ENCODE assay signal across 14 cellular contexts in the genomic region with DNA sequence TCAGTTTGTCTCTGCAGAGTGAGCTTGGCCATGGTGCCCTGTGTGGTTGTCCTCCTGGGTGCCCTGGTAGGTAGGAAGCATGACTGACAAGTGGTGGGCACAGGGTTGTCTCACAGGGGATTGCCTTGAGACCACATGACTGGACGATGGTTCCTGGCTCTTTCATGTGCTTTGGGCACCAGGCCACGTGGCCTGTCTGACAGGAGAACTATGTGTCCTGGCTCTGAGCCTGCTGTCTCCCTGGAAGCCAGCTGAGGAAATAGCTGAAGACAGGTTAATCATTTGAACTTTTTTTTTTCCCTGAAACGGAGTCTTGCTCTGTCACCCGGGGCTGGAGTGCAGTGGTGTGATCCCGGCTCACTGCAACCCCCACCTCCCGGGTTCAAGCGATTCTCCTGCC.
DNase-seq lines count a peak whose midpoint lies in the region; ATAC-seq, FAIRE-seq and TF ChIP-seq lines count a peak whose summit lies in the region.
"Had no signal": no experiment of that assay in that cellular context is flagged by ENCODE, and none has a peak within 500 bp of the region (broad histone marks: within the 10 kb centered on the region; RNA-seq: fewer than 3 reads in every experiment).

No MANE protein-coding gene starts in this region.

- H3K4me3 ChIP-seq in PC-3 (ENCODE audit: low read length) (no peak overlapping the region), endothelial cell of umbilical vein (replicated peaks in 1 of 3; ENCODE audit: insufficient read depth in 1 of 3, low read depth in 1 of 3, low read length in 3 of 3) (no peak overlapping the region), mesenchymal stem cell (ENCODE audit: insufficient read depth in 1 of 2, low read depth in 1 of 2, low read length in 2 of 2) (no peak overlapping the region), spleen (no peak overlapping the region), neuronal stem cell (ENCODE audit: low read length in 2 of 2) (no peak overlapping the region)

- H3K36me3 ChIP-seq in PC-3 (ENCODE audit: low read depth, low read length) (peaks cover 7% of the 10 kb centered on the region; the same call in 1 of the 2 replicates), endothelial cell of umbilical vein (ENCODE audit: control insufficient read depth in 2 of 2, extremely low read depth in 1 of 2, insufficient read depth in 2 of 2, low read length in 2 of 2) (peaks cover 0 to 2% of the 10 kb centered on the region in 2 experiments), mesenchymal stem cell (ENCODE audit: control insufficient read depth in 1 of 2, insufficient read depth in 2 of 2, low read depth in 1 of 2, low read length in 2 of 2) (no peaks in the 10 kb centered on the region), spleen (no peaks in the 10 kb centered on the region), neuronal stem cell (replicated peaks in 1 of 2; ENCODE audit: control insufficient read depth in 2 of 2, insufficient read depth in 2 of 2, low read length in 2 of 2) (peaks cover 3 to 45% of the 10 kb centered on the region in 2 donors)
- H3K36me3 ChIP-seq: neutrophil had no signal

- POLR2A ChIA-PET in PC-3 (lab: Charles Lee; ENCODE audit: unreplicated experiment) = no interaction called here
- POLR2A ChIA-PET in endothelial cell of umbilical vein (lab: Charles Lee) = no interaction called here

- no peak overlapping the region for H2AFZ ChIP-seq in PC-3 (ENCODE audit: low read length)
- H2AFZ ChIP-seq in endothelial cell of umbilical vein (ENCODE audit: low read depth, low read length) = no peak overlapping the region
- no peak overlapping the region for H2AFZ ChIP-seq in mesenchymal stem cell (ENCODE audit: low read depth, low read length)
- no peak overlapping the region for H2AFZ ChIP-seq in neuronal stem cell (ENCODE audit: low read length)

- no peak overlapping the region for H2BK120ac ChIP-seq in mesenchymal stem cell (ENCODE audit: low read depth, low read length)
- H2BK120ac ChIP-seq in neuronal stem cell (ENCODE audit: low read depth, low read length) = no peak overlapping the region

- intact Hi-C loops in PC-3 (cut with micrococcal nuclease) = loop anchor here (5.0 to 10.0 kb wide), 5 partner anchors 95 to 422 kb away; partner anchors contain the start of gene FJX1
- intact Hi-C loops in endothelial cell of umbilical vein (cut with micrococcal nuclease) = no loop called here
- intact Hi-C loops in spleen (cut with DNase I; ENCODE audit: low total_unique reads) = no loop called here

- H4K20me1 ChIP-seq in PC-3 (ENCODE audit: low read length) (no peaks in the 10 kb centered on the region), endothelial cell of umbilical vein (replicated peaks; ENCODE audit: control insufficient read depth, extremely low read depth, insufficient read depth, low read length) (no peaks in the 10 kb centered on the region)

- in situ Hi-C loops in Caki2 (cut with HindIII; ENCODE audit: low pct_unique_long_range_greater_than_20kb, low sequenced_read_pairs) = no loop called here

- TF ChIP-seq POLR2A in endothelial cell of umbilical vein (IDR thresholded peaks at IDR 0.05; ENCODE audit: low read depth, low read length) (no peak), spleen (IDR thresholded peaks at IDR 0.05) (no peak)

- CTCF ChIA-PET in PC-3 (lab: Charles Lee) = no interaction called here
- CTCF ChIA-PET in endothelial cell of umbilical vein (lab: Charles Lee) = interaction anchor here (0.9 to 3.7 kb wide), 5 partner anchors 9 to 222 kb away, joined by 3 to 34 read pairs (median 5); no protein-coding TSS in a partner anchor

- peaks cover 38% of the 10 kb centered on the region for H3K79me2 ChIP-seq in PC-3 (ENCODE audit: low read length)
- H3K79me2 ChIP-seq in endothelial cell of umbilical vein (ENCODE audit: control insufficient read depth, insufficient read depth, low read length) = no peaks in the 10 kb centered on the region

- 86% methylated on average over 7 of the region's 7 CpGs for WGBS in mesenchymal stem cell
- 58 to 76% (median 67%) methylated on average over 7 of the region's 7 CpGs for WGBS in spleen, 5 donors
- no CpG with 5 or more reads among the region's 7 CpGs for WGBS in neuronal stem cell (ENCODE audit: extremely low coverage in 2 of 2, insufficient read length in 2 of 2, insufficient replicate concordance in 1 of 2), 2 donors

- H3K27ac ChIP-seq in PC-3 (ENCODE audit: low read length) (no peak overlapping the region), endothelial cell of umbilical vein (ENCODE audit: insufficient read depth, low read depth, low read length) (no peak overlapping the region), mesenchymal stem cell (ENCODE audit: low read length, poor library complexity, severe bottlenecking) (no peak overlapping the region), spleen (no peak overlapping the region), neuronal stem cell (replicated peaks; ENCODE audit: low read length) (no peak overlapping the region)
- H3K27ac ChIP-seq: neutrophil had no signal

- H4K8ac ChIP-seq in mesenchymal stem cell (ENCODE audit: low read length) = no peak overlapping the region
- no peak overlapping the region for H4K8ac ChIP-seq in neuronal stem cell (ENCODE audit: low read depth, low read length)

- H3K27me3 ChIP-seq in PC-3 (ENCODE audit: low read length) (no peaks in the 10 kb centered on the region), endothelial cell of umbilical vein (ENCODE audit: control insufficient read depth in 2 of 2, insufficient read depth in 2 of 2, low read length in 2 of 2) (no peaks in the 10 kb centered on the region), mesenchymal stem cell (ENCODE audit: control insufficient read depth in 1 of 2, insufficient read depth in 1 of 2, low read length in 2 of 2) (no peaks in the 10 kb centered on the region), spleen (replicated peaks in 1 of 7) (peaks cover 0 to 3% (median 0%) of the 10 kb centered on the region in 7 donors), neuronal stem cell (ENCODE audit: control insufficient read depth in 3 of 3, insufficient read depth in 3 of 3, low read depth in 1 of 3, low read length in 3 of 3) (no peaks in the 10 kb centered on the region)
- H3K27me3 ChIP-seq: neutrophil had no signal

- no peaks in the 10 kb centered on the region for H3F3A ChIP-seq in PC-3 (ENCODE audit: low read length, unreplicated experiment)

- BruUV-seq in PC-3 (replicated peaks; lab: Mats Ljungman, UMichigan) (no TSS peak), endothelial cell of umbilical vein (replicated peaks; lab: Mats Ljungman, UMichigan) (no TSS peak)

- dilution Hi-C loops in endothelial cell of umbilical vein (cut with MboI; ENCODE audit: extremely low pct_ligation_motif_present, low sequenced_read_pairs) = no loop called here

- no peak overlapping the region for H3K23ac ChIP-seq in mesenchymal stem cell (ENCODE audit: low read length in 2 of 2)
- no peak overlapping the region for H3K23ac ChIP-seq in neuronal stem cell (ENCODE audit: low read depth, low read length, poor library complexity)

- H2BK15ac ChIP-seq in mesenchymal stem cell (ENCODE audit: low read depth, poor library complexity, severe bottlenecking) (no peak overlapping the region), neuronal stem cell (ENCODE audit: low read length) (no peak overlapping the region)

- H2BK12ac ChIP-seq in mesenchymal stem cell (ENCODE audit: low read length in 2 of 2) (no peak overlapping the region), neuronal stem cell (ENCODE audit: low read length) (no peak overlapping the region)

- FAIRE-seq in endothelial cell of umbilical vein (lab: Jason Lieb, UNC) = peak; percentile 84

- no peaks in the 10 kb centered on the region for H3K9me1 ChIP-seq in endothelial cell of umbilical vein (replicated peaks; ENCODE audit: control insufficient read depth, extremely low read depth, insufficient read depth, low read length)

- peak overlapping the region; percentile 11 for H2AK5ac ChIP-seq in mesenchymal stem cell (ENCODE audit: low read length, severe bottlenecking)
- H2AK5ac ChIP-seq in neuronal stem cell (ENCODE audit: low read depth, low read length) = no peak overlapping the region

- H3K9ac ChIP-seq in PC-3 (ENCODE audit: low read length) (no peak overlapping the region), endothelial cell of umbilical vein (replicated peaks; ENCODE audit: extremely low read depth, insufficient read depth, low read length) (no peak overlapping the region), mesenchymal stem cell (ENCODE audit: low read length) (no peak overlapping the region), neuronal stem cell (ENCODE audit: low read depth, low read length, poor library complexity) (no peak overlapping the region)

- H3K4ac ChIP-seq in mesenchymal stem cell (ENCODE audit: low read depth in 1 of 2, low read length in 2 of 2) (no peak overlapping the region), neuronal stem cell (ENCODE audit: low read length) (no peak overlapping the region)

- H4K91ac ChIP-seq in mesenchymal stem cell (ENCODE audit: low read length) (peak overlapping the region; percentile 66), neuronal stem cell (ENCODE audit: low read depth, low read length, poor library complexity) (no peak overlapping the region)

- H3K79me1 ChIP-seq in mesenchymal stem cell (replicated peaks; ENCODE audit: low read length, poor library complexity, severe bottlenecking) = peaks cover 13% of the 10 kb centered on the region
- peaks cover 5% of the 10 kb centered on the region for H3K79me1 ChIP-seq in neuronal stem cell (ENCODE audit: low read depth, low read length)

- H3K14ac ChIP-seq in mesenchymal stem cell (ENCODE audit: low read length in 2 of 2) (no peak overlapping the region), neuronal stem cell (ENCODE audit: low read length) (no peak overlapping the region)

- TF ChIP-seq CTCF in PC-3 (conservative IDR thresholded peaks at IDR 0.05; ENCODE audit: low read depth, low read length) (no peak), endothelial cell of umbilical vein (IDR thresholded peaks at IDR 0.05; ENCODE audit: extremely low read depth in 1 of 2, insufficient read depth in 1 of 2, low read depth in 1 of 2, low read length in 2 of 2) (no peak), spleen (IDR thresholded peaks at IDR 0.05 in 8 of 11, conservative IDR thresholded peaks at IDR 0.05 in 3 of 11) (no peak)

- no peaks in the 10 kb centered on the region for H3K9me2 ChIP-seq in PC-3 (replicated peaks; ENCODE audit: low read length)

- no peak for ATAC-seq in PC-3

- H3K9me3 ChIP-seq in PC-3 (ENCODE audit: low read length) (no peaks in the 10 kb centered on the region), endothelial cell of umbilical vein (replicated peaks; ENCODE audit: control insufficient read depth, insufficient read depth, low read length) (no peaks in the 10 kb centered on the region), mesenchymal stem cell (ENCODE audit: control insufficient read depth, low read length) (no peaks in the 10 kb centered on the region), spleen (no peaks in the 10 kb centered on the region), neuronal stem cell (replicated peaks in 1 of 2; ENCODE audit: control insufficient read depth in 2 of 2, insufficient read depth in 1 of 2, low read depth in 1 of 2, low read length in 2 of 2) (peaks cover 2 to 23% of the 10 kb centered on the region in 2 donors)
- H3K9me3 ChIP-seq: neutrophil had no signal

- H3K4me2 ChIP-seq in PC-3 (ENCODE audit: low read length) = no peak overlapping the region
- H3K4me2 ChIP-seq in endothelial cell of umbilical vein (ENCODE audit: insufficient read depth, low read length) = no peak overlapping the region
- H3K4me2 ChIP-seq in mesenchymal stem cell (ENCODE audit: low read length, poor library complexity, severe bottlenecking) = peak overlapping the region; percentile 17
- H3K4me2 ChIP-seq in neuronal stem cell (ENCODE audit: insufficient read depth, low read length, poor library complexity, severe bottlenecking) = no peak overlapping the region

- DNase-seq in Caki2 (ENCODE audit: low read depth) = peak; percentile 19
- DNase-seq in PC-3 = peak; percentile 51
- peak; percentile 31 for DNase-seq in endothelial cell of umbilical vein (ENCODE audit: low read depth, low spot score)
- no peak for DNase-seq in mesenchymal stem cell
- DNase-seq in Kasumi-1 (lab: John Stamatoyannopoulos, UW) = no peak
- DNase-seq in spleen = no peak
- DNase-seq in NCI-H2107 treated with DMSO at 0.1 percent for 48 hours (lab: John Stamatoyannopoulos, UW; ENCODE audit: unreplicated experiment) = no peak
- no peak for DNase-seq in neuronal stem cell (ENCODE audit: low spot score)
- DNase-seq: activated CD4-positive, alpha-beta T cell treated with anti-CD3 and anti-CD28 coated beads for 1 hour; activated T-cell treated with anti-CD3 and anti-CD28 coated beads, Interleukin-2, amount 50 U/mL, for 48 hours; amniotic stem cell; NCI-H1930; NK-92 treated with Interleukin-12 subunit alpha and Interleukin-12 subunit beta, amount 100 ng/mL, for 24 hours had no signal

- H3K18ac ChIP-seq in mesenchymal stem cell (ENCODE audit: low read depth in 1 of 2, low read length in 2 of 2) (no peak overlapping the region), neuronal stem cell (ENCODE audit: low read length) (no peak overlapping the region)

- H3K4me1 ChIP-seq in PC-3 (ENCODE audit: insufficient read depth, low read length) (peaks cover 43% of the 10 kb centered on the region), endothelial cell of umbilical vein (ENCODE audit: control insufficient read depth, extremely low read depth, insufficient read depth, low read length) (peaks cover 11% of the 10 kb centered on the region), mesenchymal stem cell (ENCODE audit: control insufficient read depth, insufficient read depth, low read depth, low read length) (peaks cover 26% of the 10 kb centered on the region), spleen (no peaks in the 10 kb centered on the region), neuronal stem cell (ENCODE audit: control insufficient read depth in 2 of 2, insufficient read depth in 1 of 2, low read depth in 1 of 2, low read length in 2 of 2) (peaks cover 5 to 7% of the 10 kb centered on the region in 2 donors)

- H2BK5ac ChIP-seq in mesenchymal stem cell (ENCODE audit: low read depth, low read length, poor library complexity, severe bottlenecking) (no peak overlapping the region), neuronal stem cell (ENCODE audit: low read length) (no peak overlapping the region)

Comparison
In these comparisons a context has a peak if more than half of its experiments do, and no peak if none do; other contexts are left out.
1. DNase-seq: peak in Caki2 (single experiment), PC-3 (single experiment) and endothelial cell of umbilical vein (single experiment); none in mesenchymal stem cell (single experiment), Kasumi-1 (0 of 2), spleen (single experiment), NCI-H2107 treated with DMSO at 0.1 percent for 48 hours (single experiment) and neuronal stem cell (single experiment).